Comparison of ENCODE assay signal across 21 cellular contexts in the genomic region with DNA sequence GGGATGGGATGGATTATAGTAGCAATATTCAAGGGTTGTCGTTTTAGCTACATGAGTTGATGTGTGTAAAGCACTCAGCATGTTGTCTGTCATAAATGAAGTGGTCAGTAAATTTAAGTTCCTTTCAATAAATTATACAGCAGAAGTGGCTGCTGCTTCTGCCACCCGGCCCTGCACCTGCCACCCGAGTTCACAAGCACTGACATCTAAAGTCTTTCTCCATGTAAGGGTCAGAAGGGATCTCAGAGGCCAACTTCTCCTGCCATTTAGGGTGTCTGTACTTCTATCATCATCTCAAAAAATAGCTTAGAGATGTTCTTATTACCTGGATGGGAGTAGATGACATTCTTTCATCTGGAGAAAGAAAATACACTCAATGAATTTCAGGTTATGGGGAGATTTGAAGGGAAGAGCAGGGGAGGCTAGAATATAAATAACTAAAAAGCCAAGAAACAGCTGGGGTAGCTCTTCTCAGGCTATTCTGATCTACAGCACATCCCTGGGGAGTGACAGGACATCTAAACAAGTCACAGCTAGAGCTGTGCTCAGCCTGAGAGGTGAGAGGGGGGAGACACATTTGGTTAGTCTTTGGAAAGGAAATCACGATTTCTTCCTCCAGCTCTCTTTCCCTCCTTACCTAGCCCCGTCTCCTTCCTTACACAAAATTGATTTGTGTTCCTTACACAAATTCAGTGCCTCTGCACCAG. TPM values are rescaled to one million over a fixed set of nuclear protein-coding genes. Genes with fewer than 3 reads are reported as not detected.
DNase-seq lines count a peak whose midpoint lies in the region; ATAC-seq, FAIRE-seq and TF ChIP-seq lines count a peak whose summit lies in the region.
"Had no signal": no experiment of that assay in that cellular context is flagged by ENCODE, and none has a peak within 500 bp of the region (broad histone marks: within the 10 kb centered on the region; RNA-seq: fewer than 3 reads in every experiment).

No MANE protein-coding gene starts in this region.

- H4K8ac ChIP-seq in IMR-90 (ENCODE audit: low read depth in 2 of 2, low read length in 2 of 2) = no peak overlapping the region

- H4K20me1 ChIP-seq in IMR-90 (ENCODE audit: insufficient read depth, low read length) = no peaks in the 10 kb centered on the region
- no peaks in the 10 kb centered on the region for H4K20me1 ChIP-seq in GM12878 (ENCODE audit: control insufficient read depth, insufficient read depth)

- TF ChIP-seq CTCF in IMR-90 (conservative IDR thresholded peaks at IDR 0.05; ENCODE audit: low read depth, low read length) = no peak
- TF ChIP-seq CTCF in GM12878 (IDR thresholded peaks at IDR 0.05 in 2 of 3, conservative IDR thresholded peaks at IDR 0.05 in 1 of 3; ENCODE audit: control insufficient read depth in 2 of 3, extremely low read depth in 1 of 3, insufficient read depth in 1 of 3, low read depth in 3 of 3, low read length in 3 of 3) = no peak
- TF ChIP-seq CTCF in progenitor cell of endocrine pancreas (IDR thresholded peaks at IDR 0.05; ENCODE audit: unreplicated experiment) = no peak

- peaks cover 4% of the 10 kb centered on the region; the same call in 1 of the 2 replicates for H3K4me1 ChIP-seq in IMR-90 (ENCODE audit: control insufficient read depth, insufficient read depth, low read length)
- peaks cover 77% of the 10 kb centered on the region for H3K4me1 ChIP-seq in GM12878 (ENCODE audit: control insufficient read depth, insufficient read depth, low read length)
- H3K4me1 ChIP-seq: prostate gland had no signal

- H3K9ac ChIP-seq in IMR-90 (ENCODE audit: low read depth, low read length) (no peak overlapping the region), GM12878 (ENCODE audit: control insufficient read depth, insufficient read depth, low read length) (peak overlapping the region; percentile 98)

- BruUV-seq in IMR-90 (replicated peaks; lab: Mats Ljungman, UMichigan) = no TSS peak
- BruUV-seq in GM12878 (replicated peaks; lab: Mats Ljungman, UMichigan) = no TSS peak

- dilution Hi-C loops in IMR-90 (cut with HindIII; ENCODE audit: low sequenced_read_pairs, unreplicated experiment) = no loop called here

- TF ChIP-seq POLR2A in IMR-90 (IDR thresholded peaks at IDR 0.05; ENCODE audit: low read depth, low read length) = no peak
- TF ChIP-seq POLR2A in GM12878 (IDR thresholded peaks at IDR 0.05; ENCODE audit: low read depth, low read length) = no peak

- no peak for ATAC-seq in activated CD4-positive, alpha-beta T cell treated with anti-CD3 and anti-CD28 coated beads for 36 hours
- ATAC-seq in IMR-90 (ENCODE audit: low read depth) (no peak), GM12878 (no peak)
- ATAC-seq: HepG2, Panc1 had no signal

- H2BK15ac ChIP-seq in IMR-90 (ENCODE audit: low read depth, low read length) = no peak overlapping the region

- no peak overlapping the region for H2BK5ac ChIP-seq in IMR-90 (ENCODE audit: low read depth, low read length, poor library complexity, severe bottlenecking)

- H3K9me3 ChIP-seq in IMR-90 (ENCODE audit: control insufficient read depth, insufficient read depth, low read length) (no peaks in the 10 kb centered on the region), GM12878 (replicated peaks; ENCODE audit: control insufficient read depth, insufficient read depth, low read length) (no peaks in the 10 kb centered on the region), MG63 (no peaks in the 10 kb centered on the region)
- H3K9me3 ChIP-seq: prostate gland had no signal

- H3K4ac ChIP-seq in IMR-90 (ENCODE audit: low read depth, low read length) = no peak overlapping the region

- H3K27ac ChIP-seq in IMR-90 (ENCODE audit: insufficient read depth, low read length) (no peak overlapping the region), GM12878 (ENCODE audit: control insufficient read depth, insufficient read depth) (peak overlapping the region; percentile 99)
- H3K27ac ChIP-seq: prostate gland had no signal

- RAD21 ChIA-PET in GM12878 (lab: Charles Lee; ENCODE audit: unreplicated experiment) = interaction anchor here (0.9 to 17.9 kb wide), 11 partner anchors 8 to 365 kb away, joined by 3 to 457 read pairs (median 5); partner anchors contain the start of genes CD200 and GCSAM

- no peak overlapping the region for H2AFZ ChIP-seq in IMR-90 (replicated peaks; ENCODE audit: low read length, poor library complexity)
- no peak overlapping the region for H2AFZ ChIP-seq in GM12878 (ENCODE audit: control insufficient read depth, low read depth, low read length)

- in situ Hi-C loops in IMR-90 (cut with MboI; ENCODE audit: low sequenced_read_pairs) (loop anchor here (25.0 kb wide), 1 partner anchor 387 kb away; no protein-coding TSS in a partner anchor), GM12878 (cut with MboI) (no loop called here)

- H3K18ac ChIP-seq in IMR-90 (ENCODE audit: low read depth, low read length) = no peak overlapping the region

- no peak for FAIRE-seq in GM12878 (lab: Jason Lieb, UNC)
- FAIRE-seq: HepG2, small intestine had no signal

- no peak for DNase-seq in activated CD4-positive, alpha-beta T cell treated with anti-CD3 and anti-CD28 coated beads for 36 hours
- DNase-seq in activated CD4-positive, alpha-beta T cell treated with anti-CD3 and anti-CD28 coated beads, Interleukin-2, amount 10 ng/mL, durations not matched to agents 7 days and 5 days = no peak
- no peak for DNase-seq in IMR-90
- no peak for DNase-seq in GM12878 (ENCODE audit: low read depth, low spot score)
- no peak for DNase-seq in progenitor cell of endocrine pancreas (ENCODE audit: low spot score, unreplicated experiment)
- DNase-seq in kidney tubule cell (ENCODE audit: low spot score) = no peak
- DNase-seq in MG63 = no peak
- DNase-seq in H7 = no peak
- DNase-seq: activated CD4-positive, alpha-beta T cell treated with anti-CD3 and anti-CD28 coated beads, Interleukin-2, amount 10 ng/mL, durations not matched to agents 24 days and 14 days; activated CD8-positive, alpha-beta memory T cell treated with anti-CD3 and anti-CD28 coated beads, Interleukin-2, amount 50 U/mL, for 4 hours; COR-L47; glutamatergic neuron; NCI-H2081 treated with DMSO at 0.1 percent for 48 hours; small intestine; stimulated activated CD4-positive, alpha-beta T cell treated with anti-CD3 and anti-CD28 coated beads, Interleukin-4, amount 100 ng/mL, for 1 hour; T1000 had no signal

- H3K56ac ChIP-seq in IMR-90 (ENCODE audit: extremely low read depth, insufficient read depth, low read length) = no peak overlapping the region

- WGBS in IMR-90 (ENCODE audit: extremely low coverage in 2 of 2, insufficient read length in 1 of 2), 2 experiments = no CpG with 5 or more reads among the region's 5 CpGs
- whole genome bisulfite sequencing in GM12878 (ENCODE audit: insufficient coverage, insufficient replicate concordance, low lambda C conversion rate, missing lambda C conversion rate) = 28% methylated on average over 5 of the region's 5 CpGs

- H4K91ac ChIP-seq in IMR-90 (ENCODE audit: insufficient read depth, low read depth, low read length) = no peak overlapping the region

- H3K9me3 Mint-ChIP-seq in activated CD4-positive, alpha-beta T cell treated with anti-CD3 and anti-CD28 coated beads for 36 hours (ENCODE audit: low read depth) = no peaks in the 10 kb centered on the region
- no peaks in the 10 kb centered on the region for H3K9me3 Mint-ChIP-seq in activated CD4-positive, alpha-beta T cell treated with anti-CD3 and anti-CD28 coated beads, Interleukin-2, amount 10 ng/mL, durations not matched to agents 7 days and 5 days
- no peaks in the 10 kb centered on the region for H3K9me3 Mint-ChIP-seq in progenitor cell of endocrine pancreas (ENCODE audit: low read depth)
- H3K9me3 Mint-ChIP-seq: activated CD4-positive, alpha-beta T cell treated with anti-CD3 and anti-CD28 coated beads, Interleukin-2, amount 10 ng/mL, durations not matched to agents 24 days and 14 days had no signal

- no peaks in the 10 kb centered on the region for H3K27me3 Mint-ChIP-seq in activated CD4-positive, alpha-beta T cell treated with anti-CD3 and anti-CD28 coated beads for 36 hours
- H3K27me3 Mint-ChIP-seq in activated CD4-positive, alpha-beta T cell treated with anti-CD3 and anti-CD28 coated beads, Interleukin-2, amount 10 ng/mL, durations not matched to agents 7 days and 5 days = no peaks in the 10 kb centered on the region
- H3K27me3 Mint-ChIP-seq in progenitor cell of endocrine pancreas = no peaks in the 10 kb centered on the region
- H3K27me3 Mint-ChIP-seq: activated CD4-positive, alpha-beta T cell treated with anti-CD3 and anti-CD28 coated beads, Interleukin-2, amount 10 ng/mL, durations not matched to agents 24 days and 14 days had no signal

- CTCF ChIA-PET in activated CD4-positive, alpha-beta T cell treated with anti-CD3 and anti-CD28 coated beads for 36 hours (lab: Charles Lee) = interaction anchor here (0.9 to 5.9 kb wide), 4 partner anchors 12 to 168 kb away, joined by 4 to 36 read pairs (median 7); partner anchors contain the start of gene SLC9C1
- CTCF ChIA-PET in activated CD4-positive, alpha-beta T cell treated with anti-CD3 and anti-CD28 coated beads, Interleukin-2, amount 10 ng/mL, durations not matched to agents 7 days and 5 days (lab: Charles Lee) = interaction anchor here (0.9 to 2.5 kb wide), 5 partner anchors 10 to 406 kb away, joined by 3 to 9 read pairs (median 3); no protein-coding TSS in a partner anchor
- CTCF ChIA-PET in IMR-90 (lab: Yijun Ruan, JAX) (interaction anchor here (2.6 kb wide), 1 partner anchor 12 kb away, joined by 7 read pairs; no protein-coding TSS in a partner anchor), GM12878 (lab: Yijun Ruan, JAX) (interaction anchor here (0.5 to 18.1 kb wide), 10 partner anchors 8 to 470 kb away, joined by 3 to 226 read pairs (median 4); partner anchors contain the start of genes GCSAM and SLC9C1)

- TF ChIP-seq EP300 in GM12878 (IDR thresholded peaks at IDR 0.05; ENCODE audit: borderline replicate concordance in 1 of 2, control insufficient read depth in 1 of 2, low read depth in 2 of 2, low read length in 2 of 2) = no peak

- H2BK20ac ChIP-seq in IMR-90 (ENCODE audit: low read depth, low read length) = no peak overlapping the region

- H2AK9ac ChIP-seq in IMR-90 (replicated peaks; ENCODE audit: low read depth, low read length, poor library complexity) = peak overlapping the region; percentile 12

- H3K4me3 ChIP-seq in IMR-90 (ENCODE audit: insufficient read depth, low read depth, low read length) (no peak overlapping the region), GM12878 (peak overlapping the region; percentile 78), MG63 (no peak overlapping the region), H7 (ENCODE audit: insufficient read depth, low read depth, low read length) (no peak overlapping the region)
- H3K4me3 ChIP-seq: prostate gland had no signal

- POLR2A ChIA-PET in activated CD4-positive, alpha-beta T cell treated with anti-CD3 and anti-CD28 coated beads for 36 hours (lab: Charles Lee) = interaction anchor here (0.7 kb wide), 1 partner anchor 511 kb away, joined by 3 read pairs; no protein-coding TSS in a partner anchor
- POLR2A ChIA-PET in activated CD4-positive, alpha-beta T cell treated with anti-CD3 and anti-CD28 coated beads, Interleukin-2, amount 10 ng/mL, durations not matched to agents 7 days and 5 days (lab: Charles Lee) = no interaction called here
- POLR2A ChIA-PET in IMR-90 (lab: Charles Lee; ENCODE audit: unreplicated experiment) (no interaction called here), GM12878 (lab: Charles Lee) (interaction anchor here (0.8 to 12.8 kb wide), 9 partner anchors 8 to 389 kb away, joined by 3 to 345 read pairs (median 4); partner anchors contain the start of genes CD200 and GCSAM)

- H3K36me3 ChIP-seq in IMR-90 (ENCODE audit: control insufficient read depth, insufficient read depth, low read length) (no peaks in the 10 kb centered on the region; the same call in 1 of the 2 replicates), GM12878 (ENCODE audit: control insufficient read depth in 2 of 2, insufficient read depth in 2 of 2, low read length in 1 of 2) (peaks cover 5 to 16% of the 10 kb centered on the region in 2 experiments; a peak in 2 of 4 replicates), MG63 (no peaks in the 10 kb centered on the region), H7 (replicated peaks; ENCODE audit: control insufficient read depth, insufficient read depth, low read length) (no peaks in the 10 kb centered on the region)
- H3K36me3 ChIP-seq: prostate gland had no signal

- H3K79me1 ChIP-seq in IMR-90 (ENCODE audit: low read depth in 1 of 2, low read length in 2 of 2) = no peaks in the 10 kb centered on the region; a peak in 2 of 4 replicates

- no peak overlapping the region for H3K4me2 ChIP-seq in IMR-90 (ENCODE audit: low read depth, low read length)
- H3K4me2 ChIP-seq in GM12878 (ENCODE audit: control insufficient read depth, insufficient read depth) = peak overlapping the region; percentile 95

- no peaks in the 10 kb centered on the region; the same call in 1 of the 2 replicates for H3K9me1 ChIP-seq in IMR-90 (ENCODE audit: insufficient read depth, low read length)

- TF ChIP-seq RAD21 in IMR-90 (IDR thresholded peaks at IDR 0.05; ENCODE audit: low read length) = no peak
- no peak for TF ChIP-seq RAD21 in GM12878 (IDR thresholded peaks at IDR 0.05; ENCODE audit: insufficient read depth, low read depth, low read length)

- no peak overlapping the region for H4K5ac ChIP-seq in IMR-90 (ENCODE audit: low read depth, low read length)

- no peak overlapping the region for H3K4me3 Mint-ChIP-seq in activated CD4-positive, alpha-beta T cell treated with anti-CD3 and anti-CD28 coated beads for 36 hours
- no peak overlapping the region for H3K4me3 Mint-ChIP-seq in activated CD4-positive, alpha-beta T cell treated with anti-CD3 and anti-CD28 coated beads, Interleukin-2, amount 10 ng/mL, durations not matched to agents 7 days and 5 days
- no peak overlapping the region for H3K4me3 Mint-ChIP-seq in progenitor cell of endocrine pancreas (ENCODE audit: low read depth)
- H3K4me3 Mint-ChIP-seq: activated CD4-positive, alpha-beta T cell treated with anti-CD3 and anti-CD28 coated beads, Interleukin-2, amount 10 ng/mL, durations not matched to agents 24 days and 14 days had no signal

- H3K79me2 ChIP-seq in GM12878 (ENCODE audit: control insufficient read depth, insufficient read depth, low read length) = peaks cover 81% of the 10 kb centered on the region

- H3K4me1 Mint-ChIP-seq in activated CD4-positive, alpha-beta T cell treated with anti-CD3 and anti-CD28 coated beads for 36 hours = peaks cover 61% of the 10 kb centered on the region
- peaks cover 73% of the 10 kb centered on the region for H3K4me1 Mint-ChIP-seq in activated CD4-positive, alpha-beta T cell treated with anti-CD3 and anti-CD28 coated beads, Interleukin-2, amount 10 ng/mL, durations not matched to agents 7 days and 5 days
- H3K4me1 Mint-ChIP-seq in progenitor cell of endocrine pancreas (ENCODE audit: low read depth) = peaks cover 23% of the 10 kb centered on the region

- H2BK120ac ChIP-seq in IMR-90 (ENCODE audit: low read depth, low read length) = no peak overlapping the region

- peak overlapping the region; percentile 5 for H3K27ac Mint-ChIP-seq in activated CD4-positive, alpha-beta T cell treated with anti-CD3 and anti-CD28 coated beads for 36 hours
- H3K27ac Mint-ChIP-seq in activated CD4-positive, alpha-beta T cell treated with anti-CD3 and anti-CD28 coated beads, Interleukin-2, amount 10 ng/mL, durations not matched to agents 7 days and 5 days = no peak overlapping the region
- H3K27ac Mint-ChIP-seq in progenitor cell of endocrine pancreas = peak overlapping the region; percentile 14

- H2AK5ac ChIP-seq in IMR-90 (ENCODE audit: low read depth, low read length) = no peak overlapping the region

- H3K14ac ChIP-seq in IMR-90 (replicated peaks; ENCODE audit: low read depth, low read length) = no peak overlapping the region

- peaks cover 19% of the 10 kb centered on the region for H3K36me3 Mint-ChIP-seq in activated CD4-positive, alpha-beta T cell treated with anti-CD3 and anti-CD28 coated beads for 36 hours (ENCODE audit: low read depth)
- H3K36me3 Mint-ChIP-seq in activated CD4-positive, alpha-beta T cell treated with anti-CD3 and anti-CD28 coated beads, Interleukin-2, amount 10 ng/mL, durations not matched to agents 7 days and 5 days (ENCODE audit: low read depth) = peaks cover 57% of the 10 kb centered on the region
- H3K36me3 Mint-ChIP-seq in progenitor cell of endocrine pancreas (ENCODE audit: insufficient read depth) = peaks cover 4% of the 10 kb centered on the region

- intact Hi-C loops in activated CD4-positive, alpha-beta T cell treated with anti-CD3 and anti-CD28 coated beads for 36 hours (cut with DNase I, micrococcal nuclease) = no loop called here
- intact Hi-C loops in IMR-90 (cut with micrococcal nuclease) (no loop called here), GM12878 (cut with micrococcal nuclease; ENCODE audit: unreplicated experiment) (no loop called here)

- H3K27me3 ChIP-seq in IMR-90 (ENCODE audit: control insufficient read depth, insufficient read depth, low read length) = no peaks in the 10 kb centered on the region
- H3K27me3 ChIP-seq in GM12878 (replicated peaks in 1 of 2; ENCODE audit: control insufficient read depth in 2 of 2, insufficient read depth in 2 of 2, low read length in 1 of 2) = no peaks in the 10 kb centered on the region
- H3K27me3 ChIP-seq in MG63 = no peaks in the 10 kb centered on the region
- H3K27me3 ChIP-seq in H7 (ENCODE audit: control insufficient read depth, insufficient read depth, low read length) = no peaks in the 10 kb centered on the region

- SMC1A ChIA-PET in GM12878 (lab: Charles Lee; ENCODE audit: uncharacterized antibody, unreplicated experiment) = interaction anchor here (0.6 to 18.5 kb wide), 10 partner anchors 8 to 367 kb away, joined by 3 to 489 read pairs (median 4); partner anchors contain the start of gene GCSAM

- H3K23ac ChIP-seq in IMR-90 (ENCODE audit: low read depth, low read length) = no peak overlapping the region

RNA-seq across cellular contexts. Expression of gene GCSAM, which starts 8.0 kb away (rescaled TPM):
- total RNA-seq in activated CD4-positive, alpha-beta T cell treated with anti-CD3 and anti-CD28 coated beads for 36 hours = 10 to 100 TPM in 1 of 2 experiments, 1 to 10 TPM in 1; 9.3 to 12.1 TPM
- 1 to 10 TPM; 9.3 to 9.9 TPM for total RNA-seq in activated CD4-positive, alpha-beta T cell treated with anti-CD3 and anti-CD28 coated beads, Interleukin-2, amount 10 ng/mL, durations not matched to agents 7 days and 5 days
- total RNA-seq in IMR-90 (2012; rRNA removed) = not detected in 2 replicates
- polyA plus RNA-seq in IMR-90 (2012; rRNA removed) = not detected in 2 replicates
- not detected in 2 replicates for polyA plus RNA-seq in IMR-90 (2012; cell fraction: cytosol; rRNA removed)
- polyA plus RNA-seq in IMR-90 (2012; cell fraction: nucleus; rRNA removed; ENCODE audit: low replicate concordance) = not detected in 2 replicates
- 169 and 182 TPM in 2 replicates for total RNA-seq in GM12878 (2013; cell fraction: nucleolus; rRNA removed)
- 88.3 and 106 TPM in 2 replicates for total RNA-seq in GM12878 (2014; rRNA removed)
- total RNA-seq in GM12878 (2014; rRNA removed; fragmentation: Illumina TruSeq; extraction: Trizol) = 101 and 110 TPM in 2 replicates
- total RNA-seq in GM12878 (2021) = 81.5 and 100 TPM in 2 replicates
- polyA plus RNA-seq in GM12878 (2011; ENCODE audit: low read depth) = 153 TPM
- polyA plus RNA-seq in GM12878 (2011; rRNA removed) = 407 and 443 TPM in 2 replicates
- 232 and 305 TPM in 2 replicates for polyA plus RNA-seq in GM12878 (2011; cell fraction: cytosol; rRNA removed)
- 125 and 223 TPM in 2 replicates for polyA plus RNA-seq in GM12878 (2011; cell fraction: nucleus; rRNA removed)
- polyA plus RNA-seq in GM12878 (2012) = 108 and 227 TPM in 2 replicates
- 204 and 282 TPM in 2 replicates for polyA plus RNA-seq in GM12878 (2014; fragmentation: Illumina TruSeq; extraction: Trizol)
- 100 to 1,000 TPM; 127 to 168 TPM for polyA plus RNA-seq in GM12878 (2014; fragmentation: Nextera tagmentation; extraction: Ambion mirVana)
- polyA plus RNA-seq in GM12878 (2014; rRNA removed) = 99.5 and 114 TPM in 2 replicates
- 10 to 100 TPM; 85.4 to 89.0 TPM for polyA plus RNA-seq in GM12878 (2016; fragmentation: Nextera tagmentation; extraction: Ambion mirVana)
- polyA minus RNA-seq in GM12878 (2011; rRNA and poly(A)+ RNA removed) = 212 and 219 TPM in 2 replicates
- 54.7 and 59.2 TPM in 2 replicates for polyA minus RNA-seq in GM12878 (2011; cell fraction: cytosol; rRNA and poly(A)+ RNA removed)
- 48.6 and 51.3 TPM in 2 replicates for polyA minus RNA-seq in GM12878 (2011; cell fraction: nucleus; rRNA and poly(A)+ RNA removed)
- not detected in 2 replicates for total RNA-seq in progenitor cell of endocrine pancreas
- not detected in 2 replicates for total RNA-seq in MG63 (2014; rRNA removed; shearing (Covaris generic); ENCODE audit: low replicate concordance)
- not detected in 2 replicates for total RNA-seq in H7 (2014; rRNA removed; shearing (Covaris generic))
- total RNA-seq: chondrocyte, fibroblast of lung, HepG2 had no signal
- polyA plus RNA-seq: fibroblast of lung, HepG2 had no signal

RNA-seq across cellular contexts. Expression of gene C3orf52, which starts 38.9 kb away (rescaled TPM):
- total RNA-seq in activated CD4-positive, alpha-beta T cell treated with anti-CD3 and anti-CD28 coated beads for 36 hours = 1 to 10 TPM; 8.7 to 9.3 TPM
- 1 to 10 TPM; 9.2 to 9.5 TPM for total RNA-seq in activated CD4-positive, alpha-beta T cell treated with anti-CD3 and anti-CD28 coated beads, Interleukin-2, amount 10 ng/mL, durations not matched to agents 7 days and 5 days
- total RNA-seq in IMR-90 (2012; rRNA removed) = 12.5 and 16.1 TPM in 2 replicates
- polyA plus RNA-seq in IMR-90 (2012; rRNA removed) = 6.4 and 7.5 TPM in 2 replicates
- 1.9 and 5.1 TPM in 2 replicates for polyA plus RNA-seq in IMR-90 (2012; cell fraction: cytosol; rRNA removed)
- 4.1 and 21.4 TPM in 2 replicates for polyA plus RNA-seq in IMR-90 (2012; cell fraction: nucleus; rRNA removed; ENCODE audit: low replicate concordance)
- total RNA-seq in GM12878 (2013; cell fraction: nucleolus; rRNA removed) = 52.9 TPM in 2 replicates
- total RNA-seq in GM12878 (2014; rRNA removed) = 0.45 and 0.71 TPM in 2 replicates
- 0.54 and 0.55 TPM in 2 replicates for total RNA-seq in GM12878 (2014; rRNA removed; fragmentation: Illumina TruSeq; extraction: Trizol)
- 0.15 and 0.19 TPM in 2 replicates for total RNA-seq in GM12878 (2021)
- 2.1 TPM for polyA plus RNA-seq in GM12878 (2011; ENCODE audit: low read depth)
- 1.9 and 2.3 TPM in 2 replicates for polyA plus RNA-seq in GM12878 (2011; rRNA removed)
- polyA plus RNA-seq in GM12878 (2011; cell fraction: cytosol; rRNA removed) = 0.80 and 1.2 TPM in 2 replicates
- 2.3 and 4.2 TPM in 2 replicates for polyA plus RNA-seq in GM12878 (2011; cell fraction: nucleus; rRNA removed)
- 2.4 and 4.8 TPM in 2 replicates for polyA plus RNA-seq in GM12878 (2012)
- 0.21 and 0.29 TPM in 2 replicates for polyA plus RNA-seq in GM12878 (2014; fragmentation: Illumina TruSeq; extraction: Trizol)
- 1 to 10 TPM in 1 of 2 experiments, under 1 TPM in 1; 0.93 to 1.1 TPM for polyA plus RNA-seq in GM12878 (2014; fragmentation: Nextera tagmentation; extraction: Ambion mirVana)
- polyA plus RNA-seq in GM12878 (2014; rRNA removed) = 0.24 and 0.53 TPM in 2 replicates
- 1 to 10 TPM; 1.8 TPM for polyA plus RNA-seq in GM12878 (2016; fragmentation: Nextera tagmentation; extraction: Ambion mirVana)
- 4.0 and 7.6 TPM in 2 replicates for polyA minus RNA-seq in GM12878 (2011; rRNA and poly(A)+ RNA removed)
- 0.67 and 0.94 TPM in 2 replicates for polyA minus RNA-seq in GM12878 (2011; cell fraction: cytosol; rRNA and poly(A)+ RNA removed)
- polyA minus RNA-seq in GM12878 (2011; cell fraction: nucleus; rRNA and poly(A)+ RNA removed) = 9.3 and 9.6 TPM in 2 replicates
- 20.6 and 23.7 TPM in 2 replicates for total RNA-seq in progenitor cell of endocrine pancreas
- total RNA-seq in MG63 (2014; rRNA removed; shearing (Covaris generic); ENCODE audit: low replicate concordance) = 2.2 and 2.4 TPM in 2 replicates
- total RNA-seq in H7 (2014; rRNA removed; shearing (Covaris generic)) = 9.7 and 11.3 TPM in 2 replicates

Comparison
In these comparisons a context has a peak if more than half of its experiments do, and no peak if none do; other contexts are left out.
1. POLR2A ChIA-PET loops: an anchor here in activated CD4-positive, alpha-beta T cell treated with anti-CD3 and anti-CD28 coated beads for 36 hours (0.7 kb wide) and GM12878 (0.8 to 12.8 kb wide); none called in activated CD4-positive, alpha-beta T cell treated with anti-CD3 and anti-CD28 coated beads, Interleukin-2, amount 10 ng/mL, durations not matched to agents 7 days and 5 days and IMR-90.